In the genomic region with DNA sequence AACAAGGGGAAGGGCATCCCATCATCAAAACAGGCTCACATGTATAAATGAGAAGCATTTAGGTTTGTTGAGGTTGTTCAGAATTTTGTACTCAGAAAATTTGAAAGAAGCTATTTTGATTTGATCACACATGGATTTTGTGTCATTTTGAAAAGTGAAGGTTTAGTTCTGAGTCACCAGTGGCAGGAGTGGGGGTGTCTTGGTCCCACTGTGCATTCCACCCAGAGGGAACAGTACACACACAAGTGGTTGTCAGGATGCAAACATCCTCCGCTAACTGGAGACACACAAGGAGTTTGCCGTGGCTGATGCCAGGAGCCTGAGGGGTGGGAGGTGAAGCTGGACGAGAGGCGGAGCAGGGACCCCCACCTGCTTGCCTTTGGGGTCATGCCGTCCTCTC, we compare ENCODE assay signal across 1 cellular context.
TF ChIP-seq lines count a peak whose summit lies in the region.

No MANE protein-coding gene starts in this region.

TF ChIP-seq in IMR-90, 13 proteins besides CTCF, POLR2A, EP300 and RAD21 (continued from another document):
- TF ChIP-seq, protein P1, sequence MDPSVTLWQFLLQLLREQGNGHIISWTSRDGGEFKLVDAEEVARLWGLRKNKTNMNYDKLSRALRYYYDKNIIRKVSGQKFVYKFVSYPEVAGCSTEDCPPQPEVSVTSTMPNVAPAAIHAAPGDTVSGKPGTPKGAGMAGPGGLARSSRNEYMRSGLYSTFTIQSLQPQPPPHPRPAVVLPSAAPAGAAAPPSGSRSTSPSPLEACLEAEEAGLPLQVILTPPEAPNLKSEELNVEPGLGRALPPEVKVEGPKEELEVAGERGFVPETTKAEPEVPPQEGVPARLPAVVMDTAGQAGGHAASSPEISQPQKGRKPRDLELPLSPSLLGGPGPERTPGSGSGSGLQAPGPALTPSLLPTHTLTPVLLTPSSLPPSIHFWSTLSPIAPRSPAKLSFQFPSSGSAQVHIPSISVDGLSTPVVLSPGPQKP (IDR thresholded peaks at IDR 0.05; ENCODE audit: borderline replicate concordance, low read depth, low read length): no peak
- TF ChIP-seq, protein P2, sequence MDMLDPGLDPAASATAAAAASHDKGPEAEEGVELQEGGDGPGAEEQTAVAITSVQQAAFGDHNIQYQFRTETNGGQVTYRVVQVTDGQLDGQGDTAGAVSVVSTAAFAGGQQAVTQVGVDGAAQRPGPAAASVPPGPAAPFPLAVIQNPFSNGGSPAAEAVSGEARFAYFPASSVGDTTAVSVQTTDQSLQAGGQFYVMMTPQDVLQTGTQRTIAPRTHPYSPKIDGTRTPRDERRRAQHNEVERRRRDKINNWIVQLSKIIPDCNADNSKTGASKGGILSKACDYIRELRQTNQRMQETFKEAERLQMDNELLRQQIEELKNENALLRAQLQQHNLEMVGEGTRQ (IDR thresholded peaks at IDR 0.05; ENCODE audit: low read depth, low read length): no peak
- TF ChIP-seq MXI1 (IDR thresholded peaks at IDR 0.05; ENCODE audit: borderline replicate concordance, low read depth, low read length) (no peak), RFX5 (IDR thresholded peaks at IDR 0.05; ENCODE audit: low read depth, low read length) (no peak), BHLHE40 (IDR thresholded peaks at IDR 0.05; ENCODE audit: low read depth, low read length) (no peak), MAFK (IDR thresholded peaks at IDR 0.05; ENCODE audit: low read depth, low read length) (no peak)
TF ChIP-seq in IMR-90: peak in this region for 0.
